8 cellular contexts compared by ENCODE assay signal in the genomic region with DNA sequence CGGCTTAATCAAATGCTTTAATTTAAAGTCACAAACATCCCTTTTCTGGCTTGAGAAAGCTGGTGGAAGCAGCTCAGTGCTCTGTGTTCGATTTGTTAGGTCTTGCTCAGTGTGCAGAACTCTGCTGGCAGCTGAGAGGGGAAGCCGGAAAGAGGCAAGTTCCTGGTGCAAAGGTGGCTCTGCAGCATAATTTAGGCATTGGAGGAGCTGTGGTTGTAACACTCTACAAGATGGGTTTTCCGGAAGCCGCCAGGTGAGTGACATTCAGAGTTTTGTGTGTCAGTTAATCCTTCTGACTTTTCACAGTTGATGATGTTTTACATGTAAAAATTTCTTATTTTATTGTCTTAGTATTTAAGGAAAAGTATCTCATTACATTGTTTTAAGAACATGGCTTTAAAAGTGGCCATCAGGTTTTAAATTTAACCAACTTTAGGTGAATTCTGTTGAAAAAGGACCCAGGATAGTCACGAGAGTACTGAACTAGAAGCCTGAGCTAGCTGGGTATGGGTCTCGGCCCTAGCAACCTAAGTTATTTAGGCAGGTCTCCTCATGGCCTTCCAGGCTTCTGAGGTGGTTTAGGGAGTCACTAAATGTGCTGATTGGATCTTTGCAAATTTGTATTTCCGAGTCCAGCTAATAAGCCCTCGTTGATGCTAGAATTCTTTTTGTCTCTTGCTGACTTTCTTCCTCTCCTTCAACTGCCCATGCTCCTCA. TPM values are rescaled to one million over a fixed set of nuclear protein-coding genes. Genes with fewer than 3 reads are reported as not detected.
DNase-seq lines count a peak whose midpoint lies in the region; ATAC-seq and TF ChIP-seq lines count a peak whose summit lies in the region.

No MANE protein-coding gene starts in this region.

- H3K27ac ChIP-seq in foreskin keratinocyte = no peak overlapping the region
- no peak overlapping the region for H3K27ac ChIP-seq in neural progenitor cell
- peak overlapping the region; percentile 56 to 74 (median 71) for H3K27ac ChIP-seq in stomach

- peaks cover 3% of the 10 kb centered on the region for H3K27me3 Mint-ChIP-seq in neural progenitor cell (ENCODE audit: insufficient read depth, low read depth)

- H3K79me2 ChIP-seq in neural progenitor cell (ENCODE audit: low read depth) = peaks cover 15% of the 10 kb centered on the region

- no peaks in the 10 kb centered on the region for H3K9me3 ChIP-seq in MG63
- H3K9me3 ChIP-seq in neural progenitor cell (ENCODE audit: low read depth) = no peaks in the 10 kb centered on the region
- no peaks in the 10 kb centered on the region for H3K9me3 ChIP-seq in stomach

- H3K27ac Mint-ChIP-seq in neural progenitor cell = peak overlapping the region; percentile 94

- intact Hi-C loops in stomach (cut with DNase I; ENCODE audit: low total_unique reads) = no loop called here

- H3K4me2 ChIP-seq in neural progenitor cell = peak overlapping the region; percentile 80

- H3K4me1 ChIP-seq in foreskin keratinocyte = peaks cover 14% of the 10 kb centered on the region
- H3K4me1 ChIP-seq in neural progenitor cell = peaks cover 9% of the 10 kb centered on the region
- H3K4me1 ChIP-seq in stomach = peaks cover 0 to 35% (median 25%) of the 10 kb centered on the region in 4 donors

- H3K9ac ChIP-seq in neural progenitor cell = peak overlapping the region; percentile 58

- TF ChIP-seq CTCF in foreskin keratinocyte (conservative IDR thresholded peaks at IDR 0.05) (no peak), neural progenitor cell (IDR thresholded peaks at IDR 0.05) (no peak), stomach (IDR thresholded peaks at IDR 0.05) (no peak)

- peaks cover 13% of the 10 kb centered on the region for H3K4me1 Mint-ChIP-seq in neural progenitor cell

- H3K36me3 Mint-ChIP-seq in neural progenitor cell = no peaks in the 10 kb centered on the region

- DNase-seq in DMS79 treated with DMSO at 0.1 percent for 48 hours (lab: John Stamatoyannopoulos, UW) = peak; percentile 88
- DNase-seq in H4 (ENCODE audit: low spot score) = peak; percentile 86
- DNase-seq in MG63 = peak; percentile 82
- peak; percentile 69 for DNase-seq in activated effector memory CD4-positive, alpha-beta T cell treated with Interleukin-2 at 50 U/mL for 16 hours
- DNase-seq in foreskin keratinocyte = peak; percentile 83 to 87
- DNase-seq in neural progenitor cell (ENCODE audit: low spot score) = peak; percentile 83
- peak; percentile 82 for DNase-seq in stomach

- peak; percentile 66 for TF ChIP-seq POLR2A in Raji (IDR thresholded peaks at IDR 0.05; ENCODE audit: insufficient read depth, low read depth, low read length)
- TF ChIP-seq POLR2A in stomach (IDR thresholded peaks at IDR 0.05) = no peak

- H3K27me3 ChIP-seq in MG63 = no peaks in the 10 kb centered on the region
- no peaks in the 10 kb centered on the region for H3K27me3 ChIP-seq in foreskin keratinocyte
- no peaks in the 10 kb centered on the region for H3K27me3 ChIP-seq in neural progenitor cell
- H3K27me3 ChIP-seq in stomach = no peaks in the 10 kb centered on the region

- no peaks in the 10 kb centered on the region for H4K20me1 ChIP-seq in neural progenitor cell (ENCODE audit: low read depth)

- H3K4me3 ChIP-seq in MG63 (peak overlapping the region; percentile 60), neural progenitor cell (peak overlapping the region; percentile 75), stomach (peak overlapping the region; percentile 51 to 64 (median 59))

- 0 to 2% (median 1%) methylated on average over 9 of the region's 9 CpGs for WGBS in stomach, 5 donors

- ATAC-seq in foreskin keratinocyte = peak; percentile 93

- H3F3A ChIP-seq in neural progenitor cell (ENCODE audit: low read depth) = no peaks in the 10 kb centered on the region

- TF ChIP-seq EP300 in stomach (IDR thresholded peaks at IDR 0.05) = no peak

- H3K36me3 ChIP-seq in MG63 (peaks cover 6% of the 10 kb centered on the region; the same call in 1 of the 2 replicates), neural progenitor cell (no peaks in the 10 kb centered on the region), stomach (peaks cover 0 to 14% (median 13%) of the 10 kb centered on the region in 4 donors)

- no peaks in the 10 kb centered on the region for H3K9me3 Mint-ChIP-seq in neural progenitor cell

- peak overlapping the region; percentile 91 for H3K4me3 Mint-ChIP-seq in neural progenitor cell

- H2AFZ ChIP-seq in neural progenitor cell (replicated peaks) = peak overlapping the region; percentile 100

RNA-seq across cellular contexts. Expression of gene PODN, which starts 47.1 kb away (rescaled TPM):
- total RNA-seq in H4 (2014; rRNA removed; shearing (Covaris generic)) = 0.10 TPM in 1 of 2 replicates, not detected in the other
- 0.10 TPM in 1 of 2 replicates, not detected in the other for total RNA-seq in MG63 (2014; rRNA removed; shearing (Covaris generic); ENCODE audit: low replicate concordance)
- not detected in 2 replicates for total RNA-seq in foreskin keratinocyte
- polyA plus RNA-seq in foreskin keratinocyte = not detected in 2 replicates
- total RNA-seq in neural progenitor cell (ENCODE audit: low replicate concordance) = 0.09 TPM in 1 of 2 replicates, not detected in the other
- total RNA-seq in stomach = 100 to 1,000 TPM in 3 of 5 donors, 10 to 100 TPM in 2; 19.8 to 356 (median 128) TPM
- polyA plus RNA-seq in stomach = 10 to 100 TPM in 1 of 3 donors, 1 to 10 TPM in 2; 8.3 to 18.4 (median 9.6) TPM

Comparison
In these comparisons a context has a peak if more than half of its experiments do, and no peak if none do; other contexts are left out.
1. H3K27ac ChIP-seq: peak in stomach (5 of 5); none in foreskin keratinocyte (single experiment) and neural progenitor cell (single experiment).
2. RNA of gene PODN, which starts 47.1 kb away (total RNA-seq): 19.8 to 356 TPM in stomach; 0.10 TPM in MG63, 0.10 TPM in H4, not detected in foreskin keratinocyte and 0.09 TPM in neural progenitor cell; every median in the first group is over 10 times any median in the second.
3. Peak in every context shown above with its lines, with median percentiles within 50 percentile points of each other: DNase-seq and H3K4me3 ChIP-seq.